Comparison of ENCODE assay signal across 1 cellular context in the genomic region with DNA sequence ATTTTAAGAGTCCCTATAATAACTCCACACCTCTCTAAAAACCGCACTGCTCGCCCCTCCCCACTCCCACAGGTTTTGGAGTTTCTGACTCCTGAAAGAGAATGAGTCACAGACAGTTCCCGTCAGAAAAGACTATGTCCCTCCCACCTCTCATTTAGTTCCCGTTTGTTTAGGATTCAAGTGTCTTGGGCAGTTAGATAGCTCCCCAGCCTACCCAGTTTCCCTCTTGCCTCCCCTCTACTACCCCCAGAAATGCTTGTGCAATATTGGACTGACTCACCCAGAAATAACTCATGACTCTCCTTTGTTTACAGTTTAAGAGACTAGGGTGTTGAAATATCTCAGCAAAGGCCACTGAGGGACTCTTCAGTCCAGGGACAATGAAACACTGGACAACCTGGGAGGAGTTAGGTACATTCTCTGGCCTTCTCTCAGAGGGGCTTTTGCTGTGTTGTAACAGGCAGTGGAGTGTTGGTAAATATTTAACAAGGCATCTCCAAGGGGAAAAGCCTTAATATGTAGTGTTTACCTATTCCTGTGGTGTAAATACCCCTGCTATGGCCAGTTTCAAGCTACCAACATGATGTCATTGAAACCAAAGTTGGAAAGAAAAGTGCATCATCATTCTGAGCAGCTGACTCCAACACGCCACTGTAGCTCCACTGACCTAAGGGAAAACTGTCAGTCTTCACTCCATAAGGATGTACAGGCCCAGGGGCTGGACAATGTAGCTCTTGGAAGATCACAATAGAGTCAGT.
TF ChIP-seq lines count a peak whose summit lies in the region.

No MANE protein-coding gene starts in this region.

TF ChIP-seq in HepG2, 621 proteins besides CTCF, POLR2A, EP300 and RAD21 (continued from another document and continues in another):
- TF ChIP-seq, protein P1, sequence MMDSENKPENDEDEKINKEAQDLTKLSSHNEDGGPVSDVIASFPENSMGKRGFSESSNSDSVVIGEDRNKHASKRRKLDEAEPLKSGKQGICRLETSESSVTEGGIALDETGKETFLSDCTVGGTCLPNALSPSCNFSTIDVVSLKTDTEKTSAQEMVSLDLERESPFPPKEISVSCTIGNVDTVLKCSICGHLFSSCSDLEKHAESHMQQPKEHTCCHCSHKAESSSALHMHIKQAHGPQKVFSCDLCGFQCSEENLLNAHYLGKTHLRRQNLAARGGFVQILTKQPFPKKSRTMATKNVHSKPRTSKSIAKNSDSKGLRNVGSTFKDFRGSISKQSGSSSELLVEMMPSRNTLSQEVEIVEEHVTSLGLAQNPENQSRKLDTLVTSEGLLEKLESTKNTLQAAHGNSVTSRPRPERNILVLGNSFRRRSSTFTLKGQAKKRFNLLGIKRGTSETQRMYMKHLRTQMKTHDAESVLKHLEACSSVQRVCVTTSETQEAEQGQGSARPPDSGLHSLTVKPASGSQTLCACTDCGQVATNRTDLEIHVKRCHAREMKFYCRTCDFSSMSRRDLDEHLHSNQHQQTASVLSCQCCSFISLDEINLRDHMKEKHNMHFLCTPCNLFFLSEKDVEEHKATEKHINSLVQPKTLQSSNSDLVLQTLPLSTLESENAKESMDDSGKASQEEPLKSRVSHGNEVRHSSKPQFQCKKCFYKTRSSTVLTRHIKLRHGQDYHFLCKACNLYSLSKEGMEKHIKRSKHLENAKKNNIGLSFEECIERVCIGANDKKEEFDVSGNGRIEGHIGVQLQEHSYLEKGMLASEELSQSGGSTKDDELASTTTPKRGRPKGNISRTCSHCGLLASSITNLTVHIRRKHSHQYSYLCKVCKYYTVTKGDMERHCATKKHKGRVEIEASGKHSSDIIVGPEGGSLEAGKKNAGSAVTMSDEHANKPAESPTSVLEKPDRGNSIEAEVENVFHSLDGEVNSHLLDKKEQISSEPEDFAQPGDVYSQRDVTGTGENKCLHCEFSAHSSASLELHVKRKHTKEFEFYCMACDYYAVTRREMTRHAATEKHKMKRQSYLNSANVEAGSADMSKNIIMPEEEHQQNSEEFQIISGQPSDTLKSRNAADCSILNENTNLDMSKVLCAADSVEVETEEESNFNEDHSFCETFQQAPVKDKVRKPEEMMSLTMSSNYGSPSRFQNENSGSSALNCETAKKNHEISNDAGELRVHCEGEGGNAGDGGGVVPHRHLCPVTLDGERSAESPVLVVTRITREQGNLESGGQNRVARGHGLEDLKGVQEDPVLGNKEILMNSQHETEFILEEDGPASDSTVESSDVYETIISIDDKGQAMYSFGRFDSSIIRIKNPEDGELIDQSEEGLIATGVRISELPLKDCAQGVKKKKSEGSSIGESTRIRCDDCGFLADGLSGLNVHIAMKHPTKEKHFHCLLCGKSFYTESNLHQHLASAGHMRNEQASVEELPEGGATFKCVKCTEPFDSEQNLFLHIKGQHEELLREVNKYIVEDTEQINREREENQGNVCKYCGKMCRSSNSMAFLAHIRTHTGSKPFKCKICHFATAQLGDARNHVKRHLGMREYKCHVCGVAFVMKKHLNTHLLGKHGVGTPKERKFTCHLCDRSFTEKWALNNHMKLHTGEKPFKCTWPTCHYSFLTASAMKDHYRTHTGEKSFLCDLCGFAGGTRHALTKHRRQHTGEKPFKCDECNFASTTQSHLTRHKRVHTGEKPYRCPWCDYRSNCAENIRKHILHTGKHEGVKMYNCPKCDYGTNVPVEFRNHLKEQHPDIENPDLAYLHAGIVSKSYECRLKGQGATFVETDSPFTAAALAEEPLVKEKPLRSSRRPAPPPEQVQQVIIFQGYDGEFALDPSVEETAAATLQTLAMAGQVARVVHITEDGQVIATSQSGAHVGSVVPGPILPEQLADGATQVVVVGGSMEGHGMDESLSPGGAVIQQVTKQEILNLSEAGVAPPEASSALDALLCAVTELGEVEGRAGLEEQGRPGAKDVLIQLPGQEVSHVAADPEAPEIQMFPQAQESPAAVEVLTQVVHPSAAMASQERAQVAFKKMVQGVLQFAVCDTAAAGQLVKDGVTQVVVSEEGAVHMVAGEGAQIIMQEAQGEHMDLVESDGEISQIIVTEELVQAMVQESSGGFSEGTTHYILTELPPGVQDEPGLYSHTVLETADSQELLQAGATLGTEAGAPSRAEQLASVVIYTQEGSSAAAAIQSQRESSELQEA (CRISPR knock-in tag; IDR thresholded peaks at IDR 0.05; ENCODE audit: not compliant biosample characterization): no peak
- TF ChIP-seq, protein P2, sequence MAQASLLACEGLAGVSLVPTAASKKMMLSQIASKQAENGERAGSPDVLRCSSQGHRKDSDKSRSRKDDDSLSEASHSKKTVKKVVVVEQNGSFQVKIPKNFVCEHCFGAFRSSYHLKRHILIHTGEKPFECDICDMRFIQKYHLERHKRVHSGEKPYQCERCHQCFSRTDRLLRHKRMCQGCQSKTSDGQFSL (CRISPR knock-in tag; IDR thresholded peaks at IDR 0.05): no peak
- peak; percentile 88 for TF ChIP-seq BCL6 (CRISPR knock-in tag; IDR thresholded peaks at IDR 0.05)
- TF ChIP-seq, protein P3, sequence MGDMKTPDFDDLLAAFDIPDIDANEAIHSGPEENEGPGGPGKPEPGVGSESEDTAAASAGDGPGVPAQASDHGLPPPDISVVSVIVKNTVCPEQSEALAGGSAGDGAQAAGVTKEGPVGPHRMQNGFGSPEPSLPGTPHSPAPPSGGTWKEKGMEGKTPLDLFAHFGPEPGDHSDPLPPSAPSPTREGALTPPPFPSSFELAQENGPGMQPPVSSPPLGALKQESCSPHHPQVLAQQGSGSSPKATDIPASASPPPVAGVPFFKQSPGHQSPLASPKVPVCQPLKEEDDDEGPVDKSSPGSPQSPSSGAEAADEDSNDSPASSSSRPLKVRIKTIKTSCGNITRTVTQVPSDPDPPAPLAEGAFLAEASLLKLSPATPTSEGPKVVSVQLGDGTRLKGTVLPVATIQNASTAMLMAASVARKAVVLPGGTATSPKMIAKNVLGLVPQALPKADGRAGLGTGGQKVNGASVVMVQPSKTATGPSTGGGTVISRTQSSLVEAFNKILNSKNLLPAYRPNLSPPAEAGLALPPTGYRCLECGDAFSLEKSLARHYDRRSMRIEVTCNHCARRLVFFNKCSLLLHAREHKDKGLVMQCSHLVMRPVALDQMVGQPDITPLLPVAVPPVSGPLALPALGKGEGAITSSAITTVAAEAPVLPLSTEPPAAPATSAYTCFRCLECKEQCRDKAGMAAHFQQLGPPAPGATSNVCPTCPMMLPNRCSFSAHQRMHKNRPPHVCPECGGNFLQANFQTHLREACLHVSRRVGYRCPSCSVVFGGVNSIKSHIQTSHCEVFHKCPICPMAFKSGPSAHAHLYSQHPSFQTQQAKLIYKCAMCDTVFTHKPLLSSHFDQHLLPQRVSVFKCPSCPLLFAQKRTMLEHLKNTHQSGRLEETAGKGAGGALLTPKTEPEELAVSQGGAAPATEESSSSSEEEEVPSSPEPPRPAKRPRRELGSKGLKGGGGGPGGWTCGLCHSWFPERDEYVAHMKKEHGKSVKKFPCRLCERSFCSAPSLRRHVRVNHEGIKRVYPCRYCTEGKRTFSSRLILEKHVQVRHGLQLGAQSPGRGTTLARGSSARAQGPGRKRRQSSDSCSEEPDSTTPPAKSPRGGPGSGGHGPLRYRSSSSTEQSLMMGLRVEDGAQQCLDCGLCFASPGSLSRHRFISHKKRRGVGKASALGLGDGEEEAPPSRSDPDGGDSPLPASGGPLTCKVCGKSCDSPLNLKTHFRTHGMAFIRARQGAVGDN (CRISPR knock-in tag; IDR thresholded peaks at IDR 0.05): no peak
- TF ChIP-seq, protein P4, sequence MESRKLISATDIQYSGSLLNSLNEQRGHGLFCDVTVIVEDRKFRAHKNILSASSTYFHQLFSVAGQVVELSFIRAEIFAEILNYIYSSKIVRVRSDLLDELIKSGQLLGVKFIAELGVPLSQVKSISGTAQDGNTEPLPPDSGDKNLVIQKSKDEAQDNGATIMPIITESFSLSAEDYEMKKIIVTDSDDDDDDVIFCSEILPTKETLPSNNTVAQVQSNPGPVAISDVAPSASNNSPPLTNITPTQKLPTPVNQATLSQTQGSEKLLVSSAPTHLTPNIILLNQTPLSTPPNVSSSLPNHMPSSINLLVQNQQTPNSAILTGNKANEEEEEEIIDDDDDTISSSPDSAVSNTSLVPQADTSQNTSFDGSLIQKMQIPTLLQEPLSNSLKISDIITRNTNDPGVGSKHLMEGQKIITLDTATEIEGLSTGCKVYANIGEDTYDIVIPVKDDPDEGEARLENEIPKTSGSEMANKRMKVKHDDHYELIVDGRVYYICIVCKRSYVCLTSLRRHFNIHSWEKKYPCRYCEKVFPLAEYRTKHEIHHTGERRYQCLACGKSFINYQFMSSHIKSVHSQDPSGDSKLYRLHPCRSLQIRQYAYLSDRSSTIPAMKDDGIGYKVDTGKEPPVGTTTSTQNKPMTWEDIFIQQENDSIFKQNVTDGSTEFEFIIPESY (CRISPR knock-in tag; IDR thresholded peaks at IDR 0.05): 0 out of 2 replicates have a peak, but pooled peaks have one; percentile 53
- TF ChIP-seq, protein P5, sequence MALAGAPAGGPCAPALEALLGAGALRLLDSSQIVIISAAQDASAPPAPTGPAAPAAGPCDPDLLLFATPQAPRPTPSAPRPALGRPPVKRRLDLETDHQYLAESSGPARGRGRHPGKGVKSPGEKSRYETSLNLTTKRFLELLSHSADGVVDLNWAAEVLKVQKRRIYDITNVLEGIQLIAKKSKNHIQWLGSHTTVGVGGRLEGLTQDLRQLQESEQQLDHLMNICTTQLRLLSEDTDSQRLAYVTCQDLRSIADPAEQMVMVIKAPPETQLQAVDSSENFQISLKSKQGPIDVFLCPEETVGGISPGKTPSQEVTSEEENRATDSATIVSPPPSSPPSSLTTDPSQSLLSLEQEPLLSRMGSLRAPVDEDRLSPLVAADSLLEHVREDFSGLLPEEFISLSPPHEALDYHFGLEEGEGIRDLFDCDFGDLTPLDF (CRISPR knock-in tag; IDR thresholded peaks at IDR 0.05): 0 out of 2 replicates have a peak, but pooled peaks have one; percentile 26
- peak; percentile 56; the same call in 1 of the 2 replicates for TF ChIP-seq CBX5 (CRISPR knock-in tag; IDR thresholded peaks at IDR 0.05; ENCODE audit: borderline replicate concordance)
- TF ChIP-seq ZFX (CRISPR knock-in tag; IDR thresholded peaks at IDR 0.05; ENCODE audit: low read depth): peak; percentile 70
- TF ChIP-seq ZNF264 (CRISPR knock-in tag; IDR thresholded peaks at IDR 0.05): peak; percentile 66; the same call in 1 of the 2 replicates
- no peak for TF ChIP-seq GTF3A (CRISPR knock-in tag; conservative IDR thresholded peaks at IDR 0.05)
- peak; percentile 73; the same call in 1 of the 2 replicates for TF ChIP-seq ZNF589 (CRISPR knock-in tag; conservative IDR thresholded peaks at IDR 0.05)
- peak; percentile 76; the same call in 1 of the 2 replicates for TF ChIP-seq ZFP90 (CRISPR knock-in tag; IDR thresholded peaks at IDR 0.05; ENCODE audit: borderline replicate concordance)
- TF ChIP-seq, protein P6, sequence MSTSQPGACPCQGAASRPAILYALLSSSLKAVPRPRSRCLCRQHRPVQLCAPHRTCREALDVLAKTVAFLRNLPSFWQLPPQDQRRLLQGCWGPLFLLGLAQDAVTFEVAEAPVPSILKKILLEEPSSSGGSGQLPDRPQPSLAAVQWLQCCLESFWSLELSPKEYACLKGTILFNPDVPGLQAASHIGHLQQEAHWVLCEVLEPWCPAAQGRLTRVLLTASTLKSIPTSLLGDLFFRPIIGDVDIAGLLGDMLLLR (CRISPR knock-in tag; IDR thresholded peaks at IDR 0.05): no peak
- TF ChIP-seq, protein P7, sequence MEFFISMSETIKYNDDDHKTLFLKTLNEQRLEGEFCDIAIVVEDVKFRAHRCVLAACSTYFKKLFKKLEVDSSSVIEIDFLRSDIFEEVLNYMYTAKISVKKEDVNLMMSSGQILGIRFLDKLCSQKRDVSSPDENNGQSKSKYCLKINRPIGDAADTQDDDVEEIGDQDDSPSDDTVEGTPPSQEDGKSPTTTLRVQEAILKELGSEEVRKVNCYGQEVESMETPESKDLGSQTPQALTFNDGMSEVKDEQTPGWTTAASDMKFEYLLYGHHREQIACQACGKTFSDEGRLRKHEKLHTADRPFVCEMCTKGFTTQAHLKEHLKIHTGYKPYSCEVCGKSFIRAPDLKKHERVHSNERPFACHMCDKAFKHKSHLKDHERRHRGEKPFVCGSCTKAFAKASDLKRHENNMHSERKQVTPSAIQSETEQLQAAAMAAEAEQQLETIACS (CRISPR knock-in tag; IDR thresholded peaks at IDR 0.05): no peak
- no peak for TF ChIP-seq RBM39 (IDR thresholded peaks at IDR 0.05; ENCODE audit: low read depth, low read length, poor library complexity, severe bottlenecking)
- TF ChIP-seq PHF5A (CRISPR knock-in tag; IDR thresholded peaks at IDR 0.05; ENCODE audit: low read depth, unreplicated experiment): peak; percentile 91
- peak; percentile 88 for TF ChIP-seq ZKSCAN8 (CRISPR knock-in tag; IDR thresholded peaks at IDR 0.05; ENCODE audit: borderline replicate concordance)
- TF ChIP-seq POLR2AphosphoS2 (IDR thresholded peaks at IDR 0.05; ENCODE audit: low read depth, low read length): no peak
- TF ChIP-seq CREB1 (IDR thresholded peaks at IDR 0.05): peak; percentile 92
- TF ChIP-seq CREB1 (CRISPR knock-in tag; IDR thresholded peaks at IDR 0.05): peak; percentile 90
- TF ChIP-seq NFE2L2 (IDR thresholded peaks at IDR 0.05; ENCODE audit: low read length): peak; percentile 92
- TF ChIP-seq ZNF567 (CRISPR knock-in tag; IDR thresholded peaks at IDR 0.05; ENCODE audit: borderline replicate concordance): no peak
- no peak for TF ChIP-seq MLLT10 (CRISPR knock-in tag; IDR thresholded peaks at IDR 0.05)
- no peak for TF ChIP-seq ZNF713 (CRISPR knock-in tag; IDR thresholded peaks at IDR 0.05)
- peak; percentile 81; the same call in 1 of the 2 replicates for TF ChIP-seq ZNF788 (CRISPR knock-in tag; IDR thresholded peaks at IDR 0.05; ENCODE audit: borderline replicate concordance)
- TF ChIP-seq RARA (CRISPR knock-in tag; IDR thresholded peaks at IDR 0.05): peak; percentile 87
- peak; percentile 96; the same call in 1 of the 2 replicates for TF ChIP-seq ZNF34 (CRISPR knock-in tag; IDR thresholded peaks at IDR 0.05; ENCODE audit: borderline replicate concordance)
- TF ChIP-seq, protein P8, sequence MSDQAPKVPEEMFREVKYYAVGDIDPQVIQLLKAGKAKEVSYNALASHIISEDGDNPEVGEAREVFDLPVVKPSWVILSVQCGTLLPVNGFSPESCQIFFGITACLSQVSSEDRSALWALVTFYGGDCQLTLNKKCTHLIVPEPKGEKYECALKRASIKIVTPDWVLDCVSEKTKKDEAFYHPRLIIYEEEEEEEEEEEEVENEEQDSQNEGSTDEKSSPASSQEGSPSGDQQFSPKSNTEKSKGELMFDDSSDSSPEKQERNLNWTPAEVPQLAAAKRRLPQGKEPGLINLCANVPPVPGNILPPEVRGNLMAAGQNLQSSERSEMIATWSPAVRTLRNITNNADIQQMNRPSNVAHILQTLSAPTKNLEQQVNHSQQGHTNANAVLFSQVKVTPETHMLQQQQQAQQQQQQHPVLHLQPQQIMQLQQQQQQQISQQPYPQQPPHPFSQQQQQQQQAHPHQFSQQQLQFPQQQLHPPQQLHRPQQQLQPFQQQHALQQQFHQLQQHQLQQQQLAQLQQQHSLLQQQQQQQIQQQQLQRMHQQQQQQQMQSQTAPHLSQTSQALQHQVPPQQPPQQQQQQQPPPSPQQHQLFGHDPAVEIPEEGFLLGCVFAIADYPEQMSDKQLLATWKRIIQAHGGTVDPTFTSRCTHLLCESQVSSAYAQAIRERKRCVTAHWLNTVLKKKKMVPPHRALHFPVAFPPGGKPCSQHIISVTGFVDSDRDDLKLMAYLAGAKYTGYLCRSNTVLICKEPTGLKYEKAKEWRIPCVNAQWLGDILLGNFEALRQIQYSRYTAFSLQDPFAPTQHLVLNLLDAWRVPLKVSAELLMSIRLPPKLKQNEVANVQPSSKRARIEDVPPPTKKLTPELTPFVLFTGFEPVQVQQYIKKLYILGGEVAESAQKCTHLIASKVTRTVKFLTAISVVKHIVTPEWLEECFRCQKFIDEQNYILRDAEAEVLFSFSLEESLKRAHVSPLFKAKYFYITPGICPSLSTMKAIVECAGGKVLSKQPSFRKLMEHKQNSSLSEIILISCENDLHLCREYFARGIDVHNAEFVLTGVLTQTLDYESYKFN (CRISPR knock-in tag; conservative IDR thresholded peaks at IDR 0.05): peak; percentile 99
- TF ChIP-seq ZNF354B (CRISPR knock-in tag; IDR thresholded peaks at IDR 0.05): no peak
- peak; percentile 33; the same call in 1 of the 2 replicates for TF ChIP-seq CBFB (CRISPR knock-in tag; IDR thresholded peaks at IDR 0.05)
- TF ChIP-seq SIX4 (CRISPR knock-in tag; IDR thresholded peaks at IDR 0.05): peak; percentile 81
- TF ChIP-seq ZNF558 (CRISPR knock-in tag; IDR thresholded peaks at IDR 0.05; ENCODE audit: borderline replicate concordance): no peak
